In genomic region chr9:84230355-84231136, GRCh38 we compare ENCODE assay signal across 15 cellular contexts.
DNase-seq lines count a peak whose midpoint lies in the region; ATAC-seq and TF ChIP-seq lines count a peak whose summit lies in the region.
"Had no signal": no experiment of that assay in that cellular context is flagged by ENCODE, and none has a peak within 500 bp of the region (broad histone marks: within the 10 kb centered on the region; RNA-seq: fewer than 3 reads in every experiment).

No MANE protein-coding gene starts in this region.

- H3K4me3 ChIP-seq in fibroblast of mammary gland (ENCODE audit: control insufficient read depth, low read depth, low read length) = no peak overlapping the region

- peak overlapping the region; percentile 10 for H3K27ac Mint-ChIP-seq in nephron progenitor cell
- H3K27ac Mint-ChIP-seq: activated CD4-positive, alpha-beta memory T cell treated with anti-CD3 and anti-CD28 coated beads for 36 hours; T-helper 2 cell treated with Interferon-gamma antibody and Interleukin-4, amounts not matched to agents 5 μg/mL and 100 μg/mL, for 36 hours had no signal

- no peaks in the 10 kb centered on the region for H3K9me3 Mint-ChIP-seq in nephron progenitor cell
- H3K9me3 Mint-ChIP-seq: activated CD4-positive, alpha-beta memory T cell treated with anti-CD3 and anti-CD28 coated beads for 36 hours; activated naive CD4-positive, alpha-beta T cell treated with anti-CD3 and anti-CD28 coated beads, Interleukin-2, amount 50 U/mL, for 24 hours; T-helper 2 cell treated with Interferon-gamma antibody and Interleukin-4, amounts not matched to agents 5 μg/mL and 100 μg/mL, for 36 hours had no signal

- no peak overlapping the region for H3K4me3 Mint-ChIP-seq in nephron progenitor cell
- H3K4me3 Mint-ChIP-seq: activated CD4-positive, alpha-beta memory T cell treated with anti-CD3 and anti-CD28 coated beads for 36 hours; activated naive CD4-positive, alpha-beta T cell treated with anti-CD3 and anti-CD28 coated beads, Interleukin-2, amount 50 U/mL, for 24 hours; T-helper 2 cell treated with Interferon-gamma antibody and Interleukin-4, amounts not matched to agents 5 μg/mL and 100 μg/mL, for 36 hours had no signal

- peaks cover 3% of the 10 kb centered on the region for H3K27me3 Mint-ChIP-seq in nephron progenitor cell (ENCODE audit: low read depth, poor library complexity)
- H3K27me3 Mint-ChIP-seq: activated CD4-positive, alpha-beta memory T cell treated with anti-CD3 and anti-CD28 coated beads for 36 hours had no signal

- ATAC-seq in GM18498 (IDR thresholded peaks at IDR 0.05; ENCODE audit: unreplicated experiment) (no peak), GM18858 (IDR thresholded peaks at IDR 0.05; ENCODE audit: unreplicated experiment) (no peak)
- ATAC-seq: stimulated activated naive CD8-positive, alpha-beta T cell treated with anti-CD3 and anti-CD28 coated beads, Interleukin-15, Interleukin-2, amounts not matched to agents 100 U/mL and 50 U/mL, for 24 hours had no signal

- peak; percentile 12 for DNase-seq in Ammon's horn (ENCODE audit: low spot score)
- DNase-seq in NCI-H1048 (lab: John Stamatoyannopoulos, UW) = peak; percentile 88
- DNase-seq in fibroblast of mammary gland (ENCODE audit: low read depth) = peak; percentile 18
- DNase-seq in nephron progenitor cell = no peak
- DNase-seq in activated CD4-positive, alpha-beta T cell treated with anti-CD3 and anti-CD28 coated beads, Interleukin-2, amount 50 U/mL, for 4 hours = no peak
- DNase-seq in NCI-H1417 treated with DMSO at 0.1 percent for 48 hours (lab: John Stamatoyannopoulos, UW) = no peak
- DNase-seq: activated CD4-positive, alpha-beta memory T cell treated with anti-CD3 and anti-CD28 coated beads for 36 hours; dermis blood vessel endothelial cell; NCI-H2227 treated with DMSO at 0.1 percent for 48 hours; stimulated activated CD4-positive, alpha-beta T cell treated with anti-CD3 and anti-CD28 coated beads, Interleukin-4, amount 100 ng/mL, for 4 hours; stimulated activated naive CD8-positive, alpha-beta T cell treated with anti-CD3 and anti-CD28 coated beads, Interleukin-15, Interleukin-2, amounts not matched to agents 100 U/mL and 50 U/mL, for 24 hours had no signal

- TF ChIP-seq CTCF in fibroblast of mammary gland (conservative IDR thresholded peaks at IDR 0.05; ENCODE audit: control insufficient read depth, insufficient read depth, low read depth, low read length) (no peak), nephron progenitor cell (IDR thresholded peaks at IDR 0.05) (no peak)

- H3K36me3 Mint-ChIP-seq in nephron progenitor cell (ENCODE audit: low read depth) = no peaks in the 10 kb centered on the region
- H3K36me3 Mint-ChIP-seq: activated CD4-positive, alpha-beta memory T cell treated with anti-CD3 and anti-CD28 coated beads for 36 hours; activated naive CD4-positive, alpha-beta T cell treated with anti-CD3 and anti-CD28 coated beads, Interleukin-2, amount 50 U/mL, for 24 hours had no signal

- H3K4me1 Mint-ChIP-seq in nephron progenitor cell = peaks cover 28% of the 10 kb centered on the region
- H3K4me1 Mint-ChIP-seq: activated naive CD4-positive, alpha-beta T cell treated with anti-CD3 and anti-CD28 coated beads, Interleukin-2, amount 50 U/mL, for 24 hours had no signal

Comparison
In these comparisons a context has a peak if more than half of its experiments do, and no peak if none do; other contexts are left out.
1. DNase-seq: peak in Ammon's horn (single experiment), NCI-H1048 (single experiment) and fibroblast of mammary gland (single experiment); none in nephron progenitor cell (single experiment), activated CD4-positive, alpha-beta T cell treated with anti-CD3 and anti-CD28 coated beads, Interleukin-2, amount 50 U/mL, for 4 hours (0 of 2) and NCI-H1417 treated with DMSO at 0.1 percent for 48 hours (single experiment).